Comparison of ENCODE assay signal across 8 cellular contexts in the genomic region with DNA sequence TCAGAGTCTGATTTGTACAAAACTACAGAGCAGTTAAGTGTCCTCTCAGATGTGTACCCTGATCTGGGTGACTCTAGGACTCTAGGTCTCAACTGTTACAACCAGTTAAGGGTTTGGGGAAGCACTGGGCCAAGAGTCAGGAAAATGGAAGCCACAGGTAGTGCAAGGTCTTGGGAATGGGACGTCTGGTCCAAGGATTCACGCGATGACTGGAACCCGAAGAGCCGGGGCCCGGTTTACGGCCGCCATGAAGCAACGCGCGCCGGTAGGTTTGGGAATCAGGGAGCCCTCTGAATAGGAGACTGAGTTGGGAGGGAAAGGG. TPM values are rescaled to one million over a fixed set of nuclear protein-coding genes. Genes with fewer than 3 reads are reported as not detected.
DNase-seq lines count a peak whose midpoint lies in the region; ATAC-seq and TF ChIP-seq lines count a peak whose summit lies in the region.

No MANE protein-coding gene starts in this region.

- peak overlapping the region; percentile 89 for H3K4me3 Mint-ChIP-seq in activated CD8-positive, alpha-beta T cell treated with anti-CD3 and anti-CD28 coated beads, Interleukin-2, amount 10 ng/mL, durations not matched to agents 7 days and 5 days
- H3K4me3 Mint-ChIP-seq in stimulated activated effector memory CD8-positive, alpha-beta T cell treated with anti-CD3 and anti-CD28 coated beads, Interleukin-12 subunit alpha, Interleukin-12 subunit beta, amount 100 ng/mL, for 72 hours, result peak overlapping the region; percentile 76

- no peaks in the 10 kb centered on the region for H3K4me1 ChIP-seq in hepatocyte (ENCODE audit: insufficient read depth)

- no peaks in the 10 kb centered on the region for H3K36me3 ChIP-seq in hepatocyte (replicated peaks; ENCODE audit: insufficient read depth, low read depth)

- H3K27me3 Mint-ChIP-seq in activated CD8-positive, alpha-beta T cell treated with anti-CD3 and anti-CD28 coated beads, Interleukin-2, amount 10 ng/mL, durations not matched to agents 7 days and 5 days (ENCODE audit: low read depth), result no peaks in the 10 kb centered on the region

- H3K36me3 Mint-ChIP-seq in activated CD8-positive, alpha-beta T cell treated with anti-CD3 and anti-CD28 coated beads, Interleukin-2, amount 10 ng/mL, durations not matched to agents 7 days and 5 days (ENCODE audit: low read depth), result peaks cover 6% of the 10 kb centered on the region
- H3K36me3 Mint-ChIP-seq in stimulated activated effector memory CD8-positive, alpha-beta T cell treated with anti-CD3 and anti-CD28 coated beads, Interleukin-12 subunit alpha, Interleukin-12 subunit beta, amount 100 ng/mL, for 72 hours, result peaks cover 4% of the 10 kb centered on the region

- POLR2A ChIA-PET in activated CD8-positive, alpha-beta T cell treated with anti-CD3 and anti-CD28 coated beads, Interleukin-2, amount 10 ng/mL, durations not matched to agents 7 days and 5 days (lab: Charles Lee), result no interaction called here

- peaks cover 2% of the 10 kb centered on the region for H3K79me2 ChIP-seq in hepatocyte

- H3K4me3 ChIP-seq in hepatocyte, result no peak overlapping the region

- no peak for TF ChIP-seq CTCF in hepatocyte (IDR thresholded peaks at IDR 0.05; ENCODE audit: poor library complexity)

- peak overlapping the region; percentile 90 for H2AFZ ChIP-seq in hepatocyte

- ATAC-seq in HG03103 (IDR thresholded peaks at IDR 0.05; ENCODE audit: low read depth, unreplicated experiment), result peak; percentile 13
- peak; percentile 3 for ATAC-seq in activated CD8-positive, alpha-beta T cell treated with anti-CD3 and anti-CD28 coated beads, Interleukin-2, amount 10 ng/mL, durations not matched to agents 7 days and 5 days
- ATAC-seq in stimulated activated effector memory CD8-positive, alpha-beta T cell treated with anti-CD3 and anti-CD28 coated beads, Interleukin-12 subunit alpha, Interleukin-12 subunit beta, amount 100 ng/mL, for 72 hours, result peak; percentile 4
- no peak for ATAC-seq in HG02588 (IDR thresholded peaks at IDR 0.05; ENCODE audit: unreplicated experiment)

- peak overlapping the region; percentile 75 for H3K27ac ChIP-seq in hepatocyte

- no peaks in the 10 kb centered on the region for H3K9me3 ChIP-seq in hepatocyte (ENCODE audit: low read depth)

- no peaks in the 10 kb centered on the region for H3K9me2 ChIP-seq in hepatocyte (replicated peaks; ENCODE audit: insufficient read depth)

- peaks cover 32% of the 10 kb centered on the region for H3K4me1 Mint-ChIP-seq in activated CD8-positive, alpha-beta T cell treated with anti-CD3 and anti-CD28 coated beads, Interleukin-2, amount 10 ng/mL, durations not matched to agents 7 days and 5 days (ENCODE audit: low read depth)
- no peaks in the 10 kb centered on the region for H3K4me1 Mint-ChIP-seq in stimulated activated effector memory CD8-positive, alpha-beta T cell treated with anti-CD3 and anti-CD28 coated beads, Interleukin-12 subunit alpha, Interleukin-12 subunit beta, amount 100 ng/mL, for 72 hours

- DNase-seq in NCI-H526 treated with DMSO at 0.1 percent for 48 hours (lab: John Stamatoyannopoulos, UW) (peak; percentile 26), NCI-H526 (lab: John Stamatoyannopoulos, UW) (no peak), hepatocyte (ENCODE audit: low spot score) (no peak), DMS 273 (lab: John Stamatoyannopoulos, UW; ENCODE audit: unreplicated experiment) (no peak)
- no peak for DNase-seq in activated CD8-positive, alpha-beta T cell treated with anti-CD3 and anti-CD28 coated beads, Interleukin-2, amount 10 ng/mL, durations not matched to agents 7 days and 5 days
- no peak for DNase-seq in stimulated activated effector memory CD8-positive, alpha-beta T cell treated with anti-CD3 and anti-CD28 coated beads, Interleukin-12 subunit alpha, Interleukin-12 subunit beta, amount 100 ng/mL, for 72 hours (ENCODE audit: low spot score in 2 of 2)

- no peaks in the 10 kb centered on the region for H4K20me1 ChIP-seq in hepatocyte (ENCODE audit: insufficient read depth, poor library complexity, severe bottlenecking)

- H3K9me3 Mint-ChIP-seq in activated CD8-positive, alpha-beta T cell treated with anti-CD3 and anti-CD28 coated beads, Interleukin-2, amount 10 ng/mL, durations not matched to agents 7 days and 5 days (ENCODE audit: insufficient read depth), result no peaks in the 10 kb centered on the region
- H3K9me3 Mint-ChIP-seq in stimulated activated effector memory CD8-positive, alpha-beta T cell treated with anti-CD3 and anti-CD28 coated beads, Interleukin-12 subunit alpha, Interleukin-12 subunit beta, amount 100 ng/mL, for 72 hours, result no peaks in the 10 kb centered on the region

- H3K4me2 ChIP-seq in hepatocyte, result peak overlapping the region; percentile 80

- H3K27ac Mint-ChIP-seq in activated CD8-positive, alpha-beta T cell treated with anti-CD3 and anti-CD28 coated beads, Interleukin-2, amount 10 ng/mL, durations not matched to agents 7 days and 5 days, result peak overlapping the region; percentile 79
- no peak overlapping the region for H3K27ac Mint-ChIP-seq in stimulated activated effector memory CD8-positive, alpha-beta T cell treated with anti-CD3 and anti-CD28 coated beads, Interleukin-12 subunit alpha, Interleukin-12 subunit beta, amount 100 ng/mL, for 72 hours

- H3K27me3 ChIP-seq in hepatocyte, result no peaks in the 10 kb centered on the region

- CTCF ChIA-PET in activated CD8-positive, alpha-beta T cell treated with anti-CD3 and anti-CD28 coated beads, Interleukin-2, amount 10 ng/mL, durations not matched to agents 7 days and 5 days (lab: Charles Lee), result no interaction called here

- 39% methylated on average over 12 of the region's 12 CpGs for WGBS in hepatocyte (ENCODE audit: low lambda C conversion rate, missing lambda C conversion rate)

RNA-seq across cellular contexts. Expression of a gene that starts 0.3 kb away (rescaled TPM):
- 100 to 1,000 TPM in 1 of 2 experiments, 10 to 100 TPM in 1; 96.8 to 103 TPM for total RNA-seq in activated CD8-positive, alpha-beta T cell treated with anti-CD3 and anti-CD28 coated beads, Interleukin-2, amount 10 ng/mL, durations not matched to agents 7 days and 5 days
- total RNA-seq in hepatocyte, result 6.5 and 6.8 TPM in 2 replicates
- polyA plus RNA-seq in hepatocyte, result 14.0 and 17.6 TPM in 2 replicates

Comparison
In these comparisons a context has a peak if more than half of its experiments do, and no peak if none do; other contexts are left out.
1. RNA of a gene that starts 0.3 kb away (total RNA-seq): 96.8 to 103 TPM in activated CD8-positive, alpha-beta T cell treated with anti-CD3 and anti-CD28 coated beads, Interleukin-2, amount 10 ng/mL, durations not matched to agents 7 days and 5 days; 6.5 to 6.8 TPM in hepatocyte; every median in the first group is over 10 times any median in the second.